11 cellular contexts compared by ENCODE assay signal in the genomic region with DNA sequence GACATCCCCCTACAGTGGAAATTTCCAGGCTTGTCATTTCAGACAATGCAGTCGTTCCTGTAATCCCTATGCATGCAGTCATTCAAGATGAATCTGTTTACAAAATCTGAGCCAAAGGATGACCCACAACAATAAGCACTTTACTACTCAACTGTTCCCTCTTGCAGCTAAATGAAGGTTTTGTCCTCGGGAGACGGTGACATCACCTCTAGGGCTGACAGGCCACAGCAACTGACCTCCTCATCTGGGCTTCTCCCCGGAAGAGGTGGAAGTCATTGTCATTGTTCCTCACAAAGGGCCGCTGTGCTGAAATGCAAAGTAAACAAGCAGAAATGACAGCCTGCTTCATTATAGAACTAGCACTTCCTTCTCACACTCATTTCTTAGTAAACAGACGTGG. TPM values are rescaled to one million over a fixed set of nuclear protein-coding genes. Genes with fewer than 3 reads are reported as not detected.
A peak's percentile ranks its signal among the peaks of the same experiment; 100 is the strongest.
DNase-seq lines count a peak whose midpoint lies in the region; ATAC-seq, FAIRE-seq and TF ChIP-seq lines count a peak whose summit lies in the region.
"Had no signal": no experiment of that assay in that cellular context is flagged by ENCODE, and none has a peak within 500 bp of the region (broad histone marks: within the 10 kb centered on the region; RNA-seq: fewer than 3 reads in every experiment).

No MANE protein-coding gene starts in this region.

- H3K27ac ChIP-seq in naive thymus-derived CD4-positive, alpha-beta T cell (ENCODE audit: low read depth, low read length) = no peak overlapping the region
- peak overlapping the region in 2 of 4 donors; percentile 17 to 32 for H3K27ac ChIP-seq in body of pancreas
- H3K27ac ChIP-seq: parathyroid adenoma had no signal

- peak; percentile 38 for ATAC-seq in naive thymus-derived CD4-positive, alpha-beta T cell
- no peak for ATAC-seq in GM21423 (IDR thresholded peaks at IDR 0.05; ENCODE audit: unreplicated experiment)
- no peak for ATAC-seq in body of pancreas

- no peak overlapping the region for H3K4me3 Mint-ChIP-seq in naive thymus-derived CD4-positive, alpha-beta T cell
- H3K4me3 Mint-ChIP-seq: brain had no signal

- WGBS in body of pancreas, 2 donors = 15 to 22% methylated on average over 6 of the region's 6 CpGs

- FAIRE-seq in bronchial epithelial cell (lab: Jason Lieb, UNC) = peak; percentile 36

- H3K36me3 Mint-ChIP-seq in naive thymus-derived CD4-positive, alpha-beta T cell = no peaks in the 10 kb centered on the region
- H3K36me3 Mint-ChIP-seq: brain had no signal

- H3K27ac Mint-ChIP-seq in naive thymus-derived CD4-positive, alpha-beta T cell = no peak overlapping the region

- CTCF ChIA-PET in naive thymus-derived CD4-positive, alpha-beta T cell (lab: Charles Lee) = no interaction called here

- no peaks in the 10 kb centered on the region for H3K9me3 ChIP-seq in naive thymus-derived CD4-positive, alpha-beta T cell (ENCODE audit: control insufficient read depth in 2 of 3, low read length in 3 of 3)
- no peaks in the 10 kb centered on the region for H3K9me3 ChIP-seq in body of pancreas

- DNase-seq in EH (ENCODE audit: low read depth) (peak; percentile 16), NCI-H2081 (lab: John Stamatoyannopoulos, UW) (peak; percentile 42 to 81), bronchial epithelial cell (ENCODE audit: low read depth) (peak; percentile 8), body of pancreas (no peak), SKM-1 (lab: John Stamatoyannopoulos, UW; ENCODE audit: unreplicated experiment) (no peak)
- DNase-seq in naive thymus-derived CD4-positive, alpha-beta T cell = no peak
- no peak for DNase-seq in stimulated activated CD4-positive, alpha-beta T cell treated with anti-CD3 and anti-CD28 coated beads, Interleukin-2, amount 100 ng/mL, for 24 hours
- DNase-seq: activated CD4-positive, alpha-beta T cell treated with anti-CD3 and anti-CD28 coated beads, Interleukin-2, amount 50 U/mL, for 1 hour had no signal

- peaks cover 0 to 2% (median 0%) of the 10 kb centered on the region in 11 donors for H3K9me3 Mint-ChIP-seq in naive thymus-derived CD4-positive, alpha-beta T cell

- peaks cover 0 to 6% (median 0%) of the 10 kb centered on the region in 7 donors for H3K4me1 Mint-ChIP-seq in naive thymus-derived CD4-positive, alpha-beta T cell

- H3K27me3 ChIP-seq in bronchial epithelial cell (ENCODE audit: control insufficient read depth, insufficient read depth, low read length) (no peaks in the 10 kb centered on the region), body of pancreas (no peaks in the 10 kb centered on the region)
- H3K27me3 ChIP-seq in naive thymus-derived CD4-positive, alpha-beta T cell (ENCODE audit: control insufficient read depth in 2 of 2, insufficient read depth in 2 of 2, low read length in 2 of 2) = no peaks in the 10 kb centered on the region

- POLR2A ChIA-PET in naive thymus-derived CD4-positive, alpha-beta T cell (lab: Charles Lee) = no interaction called here

- intact Hi-C loops in naive thymus-derived CD4-positive, alpha-beta T cell (cut with micrococcal nuclease) = no loop called here
- intact Hi-C loops in body of pancreas (cut with DNase I) = no loop called here

- TF ChIP-seq CTCF in bronchial epithelial cell (IDR thresholded peaks at IDR 0.05; ENCODE audit: insufficient read depth, low read length, severe bottlenecking) (no peak), body of pancreas (IDR thresholded peaks at IDR 0.05) (no peak)

- no peaks in the 10 kb centered on the region for H3K4me1 ChIP-seq in naive thymus-derived CD4-positive, alpha-beta T cell (ENCODE audit: control insufficient read depth in 2 of 2, insufficient read depth in 2 of 2, low read length in 2 of 2)
- H3K4me1 ChIP-seq in body of pancreas = no peaks in the 10 kb centered on the region
- H3K4me1 ChIP-seq: parathyroid adenoma had no signal

- no peak for TF ChIP-seq POLR2A in body of pancreas (IDR thresholded peaks at IDR 0.05)

- H3K4me3 ChIP-seq in bronchial epithelial cell (ENCODE audit: low read depth, low read length) = no peak overlapping the region
- no peak overlapping the region for H3K4me3 ChIP-seq in naive thymus-derived CD4-positive, alpha-beta T cell (ENCODE audit: low read length)
- no peak overlapping the region for H3K4me3 ChIP-seq in body of pancreas

- no peaks in the 10 kb centered on the region for H3K36me3 ChIP-seq in bronchial epithelial cell (ENCODE audit: control insufficient read depth, insufficient read depth, low read length)
- no peaks in the 10 kb centered on the region for H3K36me3 ChIP-seq in naive thymus-derived CD4-positive, alpha-beta T cell (ENCODE audit: control insufficient read depth in 2 of 3, insufficient read depth in 3 of 3, low read length in 3 of 3)
- no peaks in the 10 kb centered on the region for H3K36me3 ChIP-seq in body of pancreas (replicated peaks in 1 of 2; ENCODE audit: insufficient read depth in 1 of 2, low read depth in 2 of 2)

- H3K27me3 Mint-ChIP-seq in naive thymus-derived CD4-positive, alpha-beta T cell = peaks cover 0 to 22% (median 16%) of the 10 kb centered on the region in 5 donors

RNA-seq across cellular contexts. Expression of a gene that starts 29.2 kb away (rescaled TPM):
- total RNA-seq in bronchial epithelial cell (not detected in 2 replicates), body of pancreas (not detected)
- not detected for total RNA-seq in naive thymus-derived CD4-positive, alpha-beta T cell
- not detected for polyA plus RNA-seq in naive thymus-derived CD4-positive, alpha-beta T cell

RNA-seq across cellular contexts. Expression of a gene that starts 32.3 kb away (rescaled TPM):
- total RNA-seq in bronchial epithelial cell = 20.5 and 22.6 TPM in 2 replicates
- 10 to 100 TPM; 11.8 to 27.7 (median 23.1) TPM for total RNA-seq in naive thymus-derived CD4-positive, alpha-beta T cell
- polyA plus RNA-seq in naive thymus-derived CD4-positive, alpha-beta T cell = 10 to 100 TPM; 48.8 to 50.5 TPM
- total RNA-seq in body of pancreas = 10 to 100 TPM in 1 of 2 donors, 1 to 10 TPM in 1; 7.3 to 13.8 TPM

RNA-seq across cellular contexts. Expression of a gene that starts 32.8 kb away (rescaled TPM):
- 47.7 and 72.4 TPM in 2 replicates for total RNA-seq in bronchial epithelial cell
- total RNA-seq in naive thymus-derived CD4-positive, alpha-beta T cell = 100 to 1,000 TPM in 1 of 5 experiments, 10 to 100 TPM in 4; 25.2 to 142 (median 54.9) TPM
- polyA plus RNA-seq in naive thymus-derived CD4-positive, alpha-beta T cell = 10 to 100 TPM; 41.8 to 49.6 TPM
- 10 to 100 TPM; 28.0 to 28.8 TPM for total RNA-seq in body of pancreas

Comparison
In these comparisons a context has a peak if more than half of its experiments do, and no peak if none do; other contexts are left out.
1. DNase-seq: peak in EH (single experiment), NCI-H2081 (2 of 2) and bronchial epithelial cell (single experiment); none in naive thymus-derived CD4-positive, alpha-beta T cell (0 of 9), stimulated activated CD4-positive, alpha-beta T cell treated with anti-CD3 and anti-CD28 coated beads, Interleukin-2, amount 100 ng/mL, for 24 hours (0 of 2), body of pancreas (0 of 4) and SKM-1 (single experiment).